Comparison of ENCODE assay signal across 2 cellular contexts in the genomic region with DNA sequence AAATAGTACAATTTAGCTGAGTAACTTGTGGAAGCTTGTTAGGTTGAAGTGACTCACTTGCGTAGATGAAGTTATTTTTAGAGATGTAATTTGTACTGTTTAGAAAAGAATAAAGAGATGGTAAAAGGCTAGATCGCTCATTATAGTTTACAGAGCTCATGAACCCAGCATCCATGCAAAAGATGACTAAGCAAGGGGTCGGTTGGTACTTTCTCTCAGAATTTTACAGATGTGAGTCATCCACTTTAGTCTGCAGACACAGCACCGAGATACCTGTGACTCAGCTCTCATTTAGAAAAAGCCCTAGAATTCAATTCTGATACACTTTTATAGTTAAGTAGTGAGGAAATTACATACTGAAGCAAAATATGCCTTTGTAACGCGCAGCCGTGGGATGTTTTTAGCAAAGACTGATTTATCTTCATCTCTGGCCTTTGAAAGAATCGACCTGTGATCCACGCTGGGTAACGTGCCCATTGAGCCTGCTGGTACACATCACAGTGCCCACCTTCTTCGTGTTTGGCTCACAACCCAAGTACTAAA.
A peak's percentile ranks its signal among the peaks of the same experiment; 100 is the strongest.
TF ChIP-seq lines count a peak whose summit lies in the region.

No MANE protein-coding gene starts in this region.

TF ChIP-seq in SK-N-SH, 30 proteins besides CTCF, POLR2A, EP300 and RAD21 (continued from another document and continues in another):
- TF ChIP-seq, protein P1, sequence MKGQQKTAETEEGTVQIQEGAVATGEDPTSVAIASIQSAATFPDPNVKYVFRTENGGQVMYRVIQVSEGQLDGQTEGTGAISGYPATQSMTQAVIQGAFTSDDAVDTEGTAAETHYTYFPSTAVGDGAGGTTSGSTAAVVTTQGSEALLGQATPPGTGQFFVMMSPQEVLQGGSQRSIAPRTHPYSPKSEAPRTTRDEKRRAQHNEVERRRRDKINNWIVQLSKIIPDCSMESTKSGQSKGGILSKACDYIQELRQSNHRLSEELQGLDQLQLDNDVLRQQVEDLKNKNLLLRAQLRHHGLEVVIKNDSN (IDR thresholded peaks at IDR 0.05; ENCODE audit: borderline replicate concordance, low read depth) = no peak; the same call in 1 of the 2 replicates
- no peak for TF ChIP-seq TAF1 (IDR thresholded peaks at IDR 0.05; ENCODE audit: borderline replicate concordance, low read depth, low read length)
- TF ChIP-seq, protein P2, sequence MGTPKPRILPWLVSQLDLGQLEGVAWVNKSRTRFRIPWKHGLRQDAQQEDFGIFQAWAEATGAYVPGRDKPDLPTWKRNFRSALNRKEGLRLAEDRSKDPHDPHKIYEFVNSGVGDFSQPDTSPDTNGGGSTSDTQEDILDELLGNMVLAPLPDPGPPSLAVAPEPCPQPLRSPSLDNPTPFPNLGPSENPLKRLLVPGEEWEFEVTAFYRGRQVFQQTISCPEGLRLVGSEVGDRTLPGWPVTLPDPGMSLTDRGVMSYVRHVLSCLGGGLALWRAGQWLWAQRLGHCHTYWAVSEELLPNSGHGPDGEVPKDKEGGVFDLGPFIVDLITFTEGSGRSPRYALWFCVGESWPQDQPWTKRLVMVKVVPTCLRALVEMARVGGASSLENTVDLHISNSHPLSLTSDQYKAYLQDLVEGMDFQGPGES (IDR thresholded peaks at IDR 0.05; ENCODE audit: low read depth, low read length) = no peak
- peak; percentile 99 for TF ChIP-seq FOSL2 (IDR thresholded peaks at IDR 0.05; ENCODE audit: borderline replicate concordance, low read depth)
- TF ChIP-seq NRF1 (IDR thresholded peaks at IDR 0.05; ENCODE audit: low read depth, low read length) = 0 out of 2 replicates have a peak, but pooled peaks have one; percentile 23
- peak; percentile 99 for TF ChIP-seq JUND (IDR thresholded peaks at IDR 0.05)
- TF ChIP-seq EZH2phosphoT487 (IDR thresholded peaks at IDR 0.05; ENCODE audit: borderline replicate concordance, low read depth) = no peak
- TF ChIP-seq GATA2 (CRISPR knock-in tag; IDR thresholded peaks at IDR 0.05) = no peak
- TF ChIP-seq RFX5 (IDR thresholded peaks at IDR 0.05; ENCODE audit: low read length) = no peak
- no peak for TF ChIP-seq RCOR1 (IDR thresholded peaks at IDR 0.05; ENCODE audit: low read length)
- TF ChIP-seq, protein P3, sequence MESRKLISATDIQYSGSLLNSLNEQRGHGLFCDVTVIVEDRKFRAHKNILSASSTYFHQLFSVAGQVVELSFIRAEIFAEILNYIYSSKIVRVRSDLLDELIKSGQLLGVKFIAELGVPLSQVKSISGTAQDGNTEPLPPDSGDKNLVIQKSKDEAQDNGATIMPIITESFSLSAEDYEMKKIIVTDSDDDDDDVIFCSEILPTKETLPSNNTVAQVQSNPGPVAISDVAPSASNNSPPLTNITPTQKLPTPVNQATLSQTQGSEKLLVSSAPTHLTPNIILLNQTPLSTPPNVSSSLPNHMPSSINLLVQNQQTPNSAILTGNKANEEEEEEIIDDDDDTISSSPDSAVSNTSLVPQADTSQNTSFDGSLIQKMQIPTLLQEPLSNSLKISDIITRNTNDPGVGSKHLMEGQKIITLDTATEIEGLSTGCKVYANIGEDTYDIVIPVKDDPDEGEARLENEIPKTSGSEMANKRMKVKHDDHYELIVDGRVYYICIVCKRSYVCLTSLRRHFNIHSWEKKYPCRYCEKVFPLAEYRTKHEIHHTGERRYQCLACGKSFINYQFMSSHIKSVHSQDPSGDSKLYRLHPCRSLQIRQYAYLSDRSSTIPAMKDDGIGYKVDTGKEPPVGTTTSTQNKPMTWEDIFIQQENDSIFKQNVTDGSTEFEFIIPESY (IDR thresholded peaks at IDR 0.05; ENCODE audit: borderline replicate concordance, low read depth) = peak; percentile 84
- TF ChIP-seq SIN3A (IDR thresholded peaks at IDR 0.05; ENCODE audit: borderline replicate concordance, low read depth, low read length) = peak; percentile 38; the same call in 1 of the 2 replicates
- TF ChIP-seq, protein P4, sequence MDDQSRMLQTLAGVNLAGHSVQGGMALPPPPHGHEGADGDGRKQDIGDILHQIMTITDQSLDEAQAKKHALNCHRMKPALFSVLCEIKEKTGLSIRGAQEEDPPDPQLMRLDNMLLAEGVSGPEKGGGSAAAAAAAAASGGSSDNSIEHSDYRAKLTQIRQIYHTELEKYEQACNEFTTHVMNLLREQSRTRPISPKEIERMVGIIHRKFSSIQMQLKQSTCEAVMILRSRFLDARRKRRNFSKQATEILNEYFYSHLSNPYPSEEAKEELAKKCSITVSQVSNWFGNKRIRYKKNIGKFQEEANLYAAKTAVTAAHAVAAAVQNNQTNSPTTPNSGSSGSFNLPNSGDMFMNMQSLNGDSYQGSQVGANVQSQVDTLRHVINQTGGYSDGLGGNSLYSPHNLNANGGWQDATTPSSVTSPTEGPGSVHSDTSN (IDR thresholded peaks at IDR 0.05) = peak; percentile 81
- TF ChIP-seq CHD2 (IDR thresholded peaks at IDR 0.05; ENCODE audit: low read length, partially characterized antibody) = no peak
- TF ChIP-seq, protein P5, sequence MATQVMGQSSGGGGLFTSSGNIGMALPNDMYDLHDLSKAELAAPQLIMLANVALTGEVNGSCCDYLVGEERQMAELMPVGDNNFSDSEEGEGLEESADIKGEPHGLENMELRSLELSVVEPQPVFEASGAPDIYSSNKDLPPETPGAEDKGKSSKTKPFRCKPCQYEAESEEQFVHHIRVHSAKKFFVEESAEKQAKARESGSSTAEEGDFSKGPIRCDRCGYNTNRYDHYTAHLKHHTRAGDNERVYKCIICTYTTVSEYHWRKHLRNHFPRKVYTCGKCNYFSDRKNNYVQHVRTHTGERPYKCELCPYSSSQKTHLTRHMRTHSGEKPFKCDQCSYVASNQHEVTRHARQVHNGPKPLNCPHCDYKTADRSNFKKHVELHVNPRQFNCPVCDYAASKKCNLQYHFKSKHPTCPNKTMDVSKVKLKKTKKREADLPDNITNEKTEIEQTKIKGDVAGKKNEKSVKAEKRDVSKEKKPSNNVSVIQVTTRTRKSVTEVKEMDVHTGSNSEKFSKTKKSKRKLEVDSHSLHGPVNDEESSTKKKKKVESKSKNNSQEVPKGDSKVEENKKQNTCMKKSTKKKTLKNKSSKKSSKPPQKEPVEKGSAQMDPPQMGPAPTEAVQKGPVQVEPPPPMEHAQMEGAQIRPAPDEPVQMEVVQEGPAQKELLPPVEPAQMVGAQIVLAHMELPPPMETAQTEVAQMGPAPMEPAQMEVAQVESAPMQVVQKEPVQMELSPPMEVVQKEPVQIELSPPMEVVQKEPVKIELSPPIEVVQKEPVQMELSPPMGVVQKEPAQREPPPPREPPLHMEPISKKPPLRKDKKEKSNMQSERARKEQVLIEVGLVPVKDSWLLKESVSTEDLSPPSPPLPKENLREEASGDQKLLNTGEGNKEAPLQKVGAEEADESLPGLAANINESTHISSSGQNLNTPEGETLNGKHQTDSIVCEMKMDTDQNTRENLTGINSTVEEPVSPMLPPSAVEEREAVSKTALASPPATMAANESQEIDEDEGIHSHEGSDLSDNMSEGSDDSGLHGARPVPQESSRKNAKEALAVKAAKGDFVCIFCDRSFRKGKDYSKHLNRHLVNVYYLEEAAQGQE (IDR thresholded peaks at IDR 0.05; ENCODE audit: low read depth, low read length) = peak; percentile 65; the same call in 1 of the 2 replicates
- peak; percentile 95; the same call in 1 of the 2 replicates for TF ChIP-seq FOXM1 (IDR thresholded peaks at IDR 0.05; ENCODE audit: low read depth)
- peak; percentile 78; the same call in 1 of the 2 replicates for TF ChIP-seq POLR2AphosphoS5 (IDR thresholded peaks at IDR 0.05; ENCODE audit: low read depth, low read length)

TF ChIP-seq in WTC11, 78 proteins besides CTCF, POLR2A, EP300 and RAD21 (continued from another document):
- TF ChIP-seq, protein P6, sequence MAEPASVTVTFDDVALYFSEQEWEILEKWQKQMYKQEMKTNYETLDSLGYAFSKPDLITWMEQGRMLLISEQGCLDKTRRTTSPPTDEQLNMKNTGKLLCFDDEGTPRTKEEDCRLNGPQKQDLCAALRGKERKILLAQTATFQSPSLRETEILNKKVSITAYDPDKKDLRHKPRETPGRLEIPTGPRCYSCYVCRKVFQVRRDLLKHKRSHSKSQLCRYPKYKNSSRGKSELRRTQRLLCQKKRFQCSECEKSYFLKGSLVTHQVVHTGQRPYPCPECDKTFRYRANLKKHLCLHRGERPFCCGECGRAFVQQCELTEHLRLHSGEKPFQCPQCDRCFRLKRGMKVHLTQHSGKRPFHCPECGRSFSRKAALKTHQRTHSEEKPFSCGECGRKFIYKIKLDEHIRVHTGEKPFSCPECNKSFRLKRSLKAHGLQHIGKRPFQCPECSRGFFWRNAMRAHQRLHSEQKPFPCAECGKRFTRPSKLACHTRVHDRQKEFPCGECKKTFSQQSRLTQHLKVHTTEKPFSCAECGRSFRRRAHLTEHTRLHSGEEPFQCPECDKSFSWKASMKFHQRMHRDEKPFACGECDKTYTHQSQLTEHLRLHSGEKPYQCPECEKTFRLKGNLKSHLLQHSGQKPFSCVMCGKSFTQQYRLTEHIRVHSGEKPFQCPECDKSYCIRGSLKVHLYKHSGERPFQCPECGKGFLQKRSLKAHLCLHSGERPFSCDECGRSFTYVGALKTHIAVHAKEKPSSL (CRISPR knock-in tag; conservative IDR thresholded peaks at IDR 0.05) = no peak
TF ChIP-seq in WTC11: peak in this region for 0.
